8 cellular contexts compared by ENCODE assay signal in genomic region chr20:3045042-3045815, GRCh38. TPM values are rescaled to one million over a fixed set of nuclear protein-coding genes. Genes with fewer than 3 reads are reported as not detected.
DNase-seq lines count a peak whose midpoint lies in the region; ATAC-seq and TF ChIP-seq lines count a peak whose summit lies in the region.

No MANE protein-coding gene starts in this region.

- H3K36me3 ChIP-seq in left ventricle myocardium inferior, result peaks cover 29% of the 10 kb centered on the region
- H3K36me3 ChIP-seq in prostate gland, result no peaks in the 10 kb centered on the region

- DNase-seq in DMS 273 treated with DMSO at 0.1 percent for 48 hours (lab: John Stamatoyannopoulos, UW), result peak; percentile 58
- DNase-seq in GM20000 (ENCODE audit: low spot score), result peak; percentile 88
- DNase-seq in RWPE1 (ENCODE audit: low spot score), result peak; percentile 68
- peak; percentile 68 for DNase-seq in activated naive CD8-positive, alpha-beta T cell treated with anti-CD3 and anti-CD28 coated beads, Interleukin-2, amount 50 U/mL, for 24 hours
- DNase-seq in left ventricle myocardium inferior, result peak; percentile 81
- peak; percentile 74 for DNase-seq in prostate gland (ENCODE audit: low spot score)
- no peak for DNase-seq in D341Med (ENCODE audit: low spot score)

- whole genome bisulfite sequencing in prostate gland, result 2% methylated on average over 24 of the region's 24 CpGs

- peaks cover 23% of the 10 kb centered on the region for H3K36me3 Mint-ChIP-seq in activated naive CD8-positive, alpha-beta T cell treated with anti-CD3 and anti-CD28 coated beads, Interleukin-2, amount 50 U/mL, for 24 hours (ENCODE audit: low read depth)

- TF ChIP-seq POLR2A in prostate gland (IDR thresholded peaks at IDR 0.05), result no peak

- ATAC-seq in HG03571 (IDR thresholded peaks at IDR 0.05; ENCODE audit: unreplicated experiment), result peak; percentile 35
- peak; percentile 41 for ATAC-seq in activated naive CD8-positive, alpha-beta T cell treated with anti-CD3 and anti-CD28 coated beads, Interleukin-2, amount 50 U/mL, for 24 hours

- H3K9me3 Mint-ChIP-seq in activated naive CD8-positive, alpha-beta T cell treated with anti-CD3 and anti-CD28 coated beads, Interleukin-2, amount 50 U/mL, for 24 hours, result no peaks in the 10 kb centered on the region

- no peaks in the 10 kb centered on the region for H3K27me3 ChIP-seq in left ventricle myocardium inferior (ENCODE audit: low read depth)
- H3K27me3 ChIP-seq in prostate gland (replicated peaks; ENCODE audit: insufficient read depth), result no peaks in the 10 kb centered on the region

- intact Hi-C loops in left ventricle myocardium inferior (cut with micrococcal nuclease) (no loop called here), prostate gland (cut with DNase I) (no loop called here)

- POLR2A ChIA-PET in RWPE1 (lab: Yijun Ruan, JAX; ENCODE audit: low non-redundant PET), result interaction anchor here (0.6 to 1.2 kb wide), 2 partner anchors 15 to 232 kb away, joined by 3 to 4 read pairs; no protein-coding TSS in a partner anchor

- H3K9me3 ChIP-seq in left ventricle myocardium inferior (replicated peaks) (no peaks in the 10 kb centered on the region), prostate gland (no peaks in the 10 kb centered on the region)

- H3K27ac Mint-ChIP-seq in activated naive CD8-positive, alpha-beta T cell treated with anti-CD3 and anti-CD28 coated beads, Interleukin-2, amount 50 U/mL, for 24 hours, result peak overlapping the region; percentile 72

- H3K4me1 Mint-ChIP-seq in activated naive CD8-positive, alpha-beta T cell treated with anti-CD3 and anti-CD28 coated beads, Interleukin-2, amount 50 U/mL, for 24 hours, result peaks cover 15% of the 10 kb centered on the region

- CTCF ChIA-PET in RWPE1 (lab: Yijun Ruan, JAX), result no interaction called here

- peak overlapping the region; percentile 80 for H3K27ac ChIP-seq in RWPE1
- H3K27ac ChIP-seq in left ventricle myocardium inferior (replicated peaks), result peak overlapping the region; percentile 96
- peak overlapping the region; percentile 90 to 96 for H3K27ac ChIP-seq in prostate gland

- H3K4me1 ChIP-seq in left ventricle myocardium inferior, result peaks cover 49% of the 10 kb centered on the region
- peaks cover 13% of the 10 kb centered on the region for H3K4me1 ChIP-seq in prostate gland (replicated peaks)

- no peaks in the 10 kb centered on the region for H3K27me3 Mint-ChIP-seq in activated naive CD8-positive, alpha-beta T cell treated with anti-CD3 and anti-CD28 coated beads, Interleukin-2, amount 50 U/mL, for 24 hours

- H3K4me3 Mint-ChIP-seq in activated naive CD8-positive, alpha-beta T cell treated with anti-CD3 and anti-CD28 coated beads, Interleukin-2, amount 50 U/mL, for 24 hours, result peak overlapping the region; percentile 89

- H3K4me3 ChIP-seq in left ventricle myocardium inferior (peak overlapping the region; percentile 87), prostate gland (peak overlapping the region; percentile 83 to 93)

- no peak for TF ChIP-seq CTCF in GM20000 (IDR thresholded peaks at IDR 0.05; ENCODE audit: extremely low read depth, missing control alignments)
- TF ChIP-seq CTCF in RWPE1 (conservative IDR thresholded peaks at IDR 0.05; ENCODE audit: low read depth), result no peak
- no peak for TF ChIP-seq CTCF in left ventricle myocardium inferior (IDR thresholded peaks at IDR 0.05; ENCODE audit: borderline replicate concordance)
- no peak for TF ChIP-seq CTCF in prostate gland (IDR thresholded peaks at IDR 0.05)

RNA-seq across cellular contexts. Expression of gene MRPS26, which starts 0.6 kb away (rescaled TPM):
- 55.6 TPM for total RNA-seq in left ventricle myocardium inferior
- total RNA-seq in prostate gland, result 100 to 1,000 TPM in 1 of 2 donors, 10 to 100 TPM in 1; 75.8 to 129 TPM

RNA-seq across cellular contexts. Expression of gene GNRH2, which starts 1.8 kb away (rescaled TPM):
- total RNA-seq in left ventricle myocardium inferior (not detected), prostate gland (not detected)

RNA-seq across cellular contexts. Expression of gene OXT, which starts 26.2 kb away (rescaled TPM):
- total RNA-seq in left ventricle myocardium inferior (not detected), prostate gland (1 to 10 TPM in 1 of 2 donors, not detected in 1; 9.8 TPM)

RNA-seq across cellular contexts. Expression of gene AVP, which starts 39.3 kb away (rescaled TPM):
- total RNA-seq in left ventricle myocardium inferior, result 0.38 TPM
- 1 to 10 TPM in 1 of 2 donors, not detected in 1; 3.1 TPM for total RNA-seq in prostate gland
